8 cellular contexts compared by ENCODE assay signal in the genomic region with DNA sequence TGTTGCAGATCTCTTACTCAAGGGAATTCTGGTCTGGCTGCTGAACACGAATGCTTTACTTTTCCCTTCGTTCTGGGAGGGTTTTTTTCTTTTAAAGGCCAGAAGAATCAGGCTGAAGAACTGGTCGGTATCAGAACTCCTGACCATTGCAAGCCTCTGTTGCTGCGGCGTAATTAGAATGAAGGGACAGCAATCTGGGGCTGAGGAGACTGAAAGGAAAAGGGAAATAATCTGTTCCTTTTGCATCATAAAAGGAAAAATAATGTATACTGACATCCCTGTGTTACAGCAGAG. TPM values are rescaled to one million over a fixed set of nuclear protein-coding genes. Genes with fewer than 3 reads are reported as not detected.
A peak's percentile ranks its signal among the peaks of the same experiment; 100 is the strongest.
DNase-seq lines count a peak whose midpoint lies in the region; ATAC-seq and TF ChIP-seq lines count a peak whose summit lies in the region.

No MANE protein-coding gene starts in this region.

- no peaks in the 10 kb centered on the region for H3K36me3 ChIP-seq in mucosa of rectum (ENCODE audit: control insufficient read depth in 2 of 2, insufficient read depth in 2 of 2, low read length in 2 of 2)

- H3K9ac ChIP-seq in mucosa of rectum (ENCODE audit: low read depth in 1 of 2, low read length in 2 of 2): peak overlapping the region; percentile 79 to 85

- no peaks in the 10 kb centered on the region for H3K27me3 ChIP-seq in mucosa of rectum (ENCODE audit: control insufficient read depth in 2 of 2, insufficient read depth in 2 of 2, low read length in 2 of 2)

- peak overlapping the region; percentile 94 for H3K27ac ChIP-seq in cingulate gyrus (ENCODE audit: low read depth, low read length)
- H3K27ac ChIP-seq in mucosa of rectum (ENCODE audit: low read depth in 2 of 2, low read length in 2 of 2): peak overlapping the region; percentile 86 to 88

- TF ChIP-seq CTCF in AG09309 (IDR thresholded peaks at IDR 0.05; ENCODE audit: control insufficient read depth, insufficient read depth, low read depth, low read length, missing control alignments): no peak

- DNase-seq in AG09309 (ENCODE audit: low read depth) (no peak), HK-2 (ENCODE audit: unreplicated experiment) (no peak)
- no peak for DNase-seq in Jurkat, Clone E6-1 (ENCODE audit: low read depth, low spot score)

- no peaks in the 10 kb centered on the region for H3K9me3 ChIP-seq in mucosa of rectum (ENCODE audit: control insufficient read depth in 2 of 2, low read length in 2 of 2)

- H3K4me1 ChIP-seq in mucosa of rectum (ENCODE audit: control insufficient read depth in 2 of 2, insufficient read depth in 2 of 2, low read length in 2 of 2): peaks cover 2 to 6% of the 10 kb centered on the region in 2 donors

- ATAC-seq in HG03469 (IDR thresholded peaks at IDR 0.05; ENCODE audit: unreplicated experiment) (no peak), GM21447 (IDR thresholded peaks at IDR 0.05; ENCODE audit: unreplicated experiment) (no peak), GM21390 (IDR thresholded peaks at IDR 0.05; ENCODE audit: unreplicated experiment) (no peak)

- H3K4me3 ChIP-seq in AG09309 (ENCODE audit: control insufficient read depth, low read depth, low read length) (peak overlapping the region; percentile 75), mucosa of rectum (ENCODE audit: low read length in 2 of 2) (peak overlapping the region; percentile 85 to 93)
- H3K4me3 ChIP-seq in Jurkat, Clone E6-1 (ENCODE audit: low read length): peak overlapping the region; percentile 84

RNA-seq across cellular contexts. Expression of a gene that starts 0.7 kb away (rescaled TPM):
- polyA plus RNA-seq in Jurkat, Clone E6-1 (2012; ENCODE audit: insufficient read depth, insufficient read length): 27.3 TPM
